Comparison of ENCODE assay signal across 8 cellular contexts in genomic region chr6:35370124-35370741, GRCh38. TPM values are rescaled to one million over a fixed set of nuclear protein-coding genes. Genes with fewer than 3 reads are reported as not detected.
DNase-seq lines count a peak whose midpoint lies in the region; ATAC-seq and TF ChIP-seq lines count a peak whose summit lies in the region.

No MANE protein-coding gene starts in this region.

- peaks cover 63% of the 10 kb centered on the region for H3K4me1 Mint-ChIP-seq in activated CD4-positive, alpha-beta T cell treated with anti-CD3 and anti-CD28 coated beads for 36 hours
- H3K4me1 Mint-ChIP-seq in activated CD4-positive, alpha-beta memory T cell treated with anti-CD3 and anti-CD28 coated beads, Interleukin-2, amount 10 ng/mL, durations not matched to agents 7 days and 5 days = peaks cover 52% of the 10 kb centered on the region
- peaks cover 58% of the 10 kb centered on the region for H3K4me1 Mint-ChIP-seq in nephron progenitor cell

- ATAC-seq in activated CD4-positive, alpha-beta T cell treated with anti-CD3 and anti-CD28 coated beads for 36 hours = peak; percentile 62
- ATAC-seq in esophagus mucosa (peak; percentile 86), upper lobe of left lung (ENCODE audit: low FRiP score in 2 of 2) (peak; percentile 83 to 93), HG03025 (IDR thresholded peaks at IDR 0.05; ENCODE audit: low FRiP score, unreplicated experiment) (no peak)

- H3K27me3 ChIP-seq in upper lobe of left lung = no peaks in the 10 kb centered on the region

- peak in 1 of 4 donors; percentile 29 for TF ChIP-seq POLR2A in upper lobe of left lung (IDR thresholded peaks at IDR 0.05)

- POLR2A ChIA-PET in activated CD4-positive, alpha-beta T cell treated with anti-CD3 and anti-CD28 coated beads for 36 hours (lab: Charles Lee) = interaction anchor here (0.6 kb wide), 1 partner anchor 1512 kb away, joined by 3 read pairs; no protein-coding TSS in a partner anchor
- POLR2A ChIA-PET in activated CD4-positive, alpha-beta memory T cell treated with anti-CD3 and anti-CD28 coated beads, Interleukin-2, amount 10 ng/mL, durations not matched to agents 7 days and 5 days (lab: Charles Lee) = interaction anchor here (0.6 to 1.9 kb wide), 3 partner anchors 9 to 1581 kb away, joined by 3 to 6 read pairs (median 4); partner anchors contain the start of gene LEMD2

- H3K27ac Mint-ChIP-seq in activated CD4-positive, alpha-beta T cell treated with anti-CD3 and anti-CD28 coated beads for 36 hours = peak overlapping the region; percentile 96
- peak overlapping the region; percentile 85 for H3K27ac Mint-ChIP-seq in activated CD4-positive, alpha-beta memory T cell treated with anti-CD3 and anti-CD28 coated beads, Interleukin-2, amount 10 ng/mL, durations not matched to agents 7 days and 5 days
- peak overlapping the region; percentile 83 for H3K27ac Mint-ChIP-seq in nephron progenitor cell

- CTCF ChIA-PET in activated CD4-positive, alpha-beta T cell treated with anti-CD3 and anti-CD28 coated beads for 36 hours (lab: Charles Lee) = interaction anchor here (0.6 to 1.2 kb wide), 3 partner anchors 20 to 79 kb away, joined by 3 to 5 read pairs (median 5); no protein-coding TSS in a partner anchor
- CTCF ChIA-PET in activated CD4-positive, alpha-beta memory T cell treated with anti-CD3 and anti-CD28 coated beads, Interleukin-2, amount 10 ng/mL, durations not matched to agents 7 days and 5 days (lab: Charles Lee) = no interaction called here

- no peak overlapping the region for H3K4me3 ChIP-seq in upper lobe of left lung

- peak overlapping the region; percentile 63 to 69 (median 66) for H3K27ac ChIP-seq in upper lobe of left lung

- H3K36me3 ChIP-seq in upper lobe of left lung = no peaks in the 10 kb centered on the region

- peaks cover 28% of the 10 kb centered on the region for H3K36me3 Mint-ChIP-seq in activated CD4-positive, alpha-beta T cell treated with anti-CD3 and anti-CD28 coated beads for 36 hours (ENCODE audit: low read depth)
- peaks cover 28% of the 10 kb centered on the region for H3K36me3 Mint-ChIP-seq in activated CD4-positive, alpha-beta memory T cell treated with anti-CD3 and anti-CD28 coated beads, Interleukin-2, amount 10 ng/mL, durations not matched to agents 7 days and 5 days (ENCODE audit: low read depth)
- peaks cover 28% of the 10 kb centered on the region for H3K36me3 Mint-ChIP-seq in nephron progenitor cell (ENCODE audit: low read depth)

- no peaks in the 10 kb centered on the region for H3K9me3 ChIP-seq in upper lobe of left lung

- peaks cover 29 to 44% (median 36%) of the 10 kb centered on the region in 4 donors for H3K4me1 ChIP-seq in upper lobe of left lung

- TF ChIP-seq EP300 in upper lobe of left lung (IDR thresholded peaks at IDR 0.05) = peak in 3 of 4 donors; percentile 74 to 87 (median 80)

- TF ChIP-seq CTCF in nephron progenitor cell (IDR thresholded peaks at IDR 0.05) (no peak), upper lobe of left lung (IDR thresholded peaks at IDR 0.05) (no peak)

- DNase-seq in activated CD4-positive, alpha-beta T cell treated with anti-CD3 and anti-CD28 coated beads for 36 hours = peak; percentile 59
- DNase-seq in activated CD4-positive, alpha-beta T cell treated with anti-CD3 and anti-CD28 coated beads for 1 hour = no peak
- DNase-seq in Kasumi-1 (lab: John Stamatoyannopoulos, UW) (peak; percentile 99 to 100), nephron progenitor cell (no peak), upper lobe of left lung (peak in 1 of 2 donors; percentile 85)
- DNase-seq in activated CD4-positive, alpha-beta memory T cell treated with anti-CD3 and anti-CD28 coated beads, Interleukin-2, amount 10 ng/mL, durations not matched to agents 7 days and 5 days = peak; percentile 53

- no peaks in the 10 kb centered on the region for H3K27me3 Mint-ChIP-seq in activated CD4-positive, alpha-beta T cell treated with anti-CD3 and anti-CD28 coated beads for 36 hours
- H3K27me3 Mint-ChIP-seq in activated CD4-positive, alpha-beta memory T cell treated with anti-CD3 and anti-CD28 coated beads, Interleukin-2, amount 10 ng/mL, durations not matched to agents 7 days and 5 days = no peaks in the 10 kb centered on the region
- peaks cover 3% of the 10 kb centered on the region for H3K27me3 Mint-ChIP-seq in nephron progenitor cell (ENCODE audit: low read depth, poor library complexity)

- WGBS in upper lobe of left lung, 2 donors = 27 to 43% methylated on average over 8 of the region's 8 CpGs

- H3K4me3 Mint-ChIP-seq in activated CD4-positive, alpha-beta T cell treated with anti-CD3 and anti-CD28 coated beads for 36 hours = peak overlapping the region; percentile 41
- peak overlapping the region; percentile 42 for H3K4me3 Mint-ChIP-seq in activated CD4-positive, alpha-beta memory T cell treated with anti-CD3 and anti-CD28 coated beads, Interleukin-2, amount 10 ng/mL, durations not matched to agents 7 days and 5 days
- no peak overlapping the region for H3K4me3 Mint-ChIP-seq in nephron progenitor cell

- H3K9me3 Mint-ChIP-seq in activated CD4-positive, alpha-beta T cell treated with anti-CD3 and anti-CD28 coated beads for 36 hours (ENCODE audit: low read depth) = no peaks in the 10 kb centered on the region
- no peaks in the 10 kb centered on the region for H3K9me3 Mint-ChIP-seq in activated CD4-positive, alpha-beta memory T cell treated with anti-CD3 and anti-CD28 coated beads, Interleukin-2, amount 10 ng/mL, durations not matched to agents 7 days and 5 days
- peaks cover 4% of the 10 kb centered on the region for H3K9me3 Mint-ChIP-seq in nephron progenitor cell

- intact Hi-C loops in activated CD4-positive, alpha-beta T cell treated with anti-CD3 and anti-CD28 coated beads for 36 hours (cut with DNase I, micrococcal nuclease) = loop anchor here in 1 of 2 experiments (2.0 kb wide), 2 partner anchors 25 to 27 kb away; partner anchors contain the start of gene PPARD

RNA-seq across cellular contexts. Expression of gene PPARD, which starts 27.9 kb away (rescaled TPM):
- 10 to 100 TPM; 16.5 to 19.2 TPM for total RNA-seq in activated CD4-positive, alpha-beta T cell treated with anti-CD3 and anti-CD28 coated beads for 36 hours
- 10 to 100 TPM; 23.1 to 23.4 TPM for total RNA-seq in activated CD4-positive, alpha-beta memory T cell treated with anti-CD3 and anti-CD28 coated beads, Interleukin-2, amount 10 ng/mL, durations not matched to agents 7 days and 5 days
- 38.5 TPM for total RNA-seq in esophagus mucosa
- 10 to 100 TPM; 14.8 to 48.2 (median 31.5) TPM for total RNA-seq in upper lobe of left lung

Comparison
In these comparisons a context has a peak if more than half of its experiments do, and no peak if none do; other contexts are left out.
1. DNase-seq: peak in activated CD4-positive, alpha-beta T cell treated with anti-CD3 and anti-CD28 coated beads for 36 hours (single experiment), Kasumi-1 (2 of 2) and activated CD4-positive, alpha-beta memory T cell treated with anti-CD3 and anti-CD28 coated beads, Interleukin-2, amount 10 ng/mL, durations not matched to agents 7 days and 5 days (single experiment); none in activated CD4-positive, alpha-beta T cell treated with anti-CD3 and anti-CD28 coated beads for 1 hour (single experiment) and nephron progenitor cell (single experiment).
2. Peak in every context shown above with its lines, with median percentiles within 50 percentile points of each other: H3K27ac Mint-ChIP-seq.